ENCODE assay signal across 14 cellular contexts in the genomic region with DNA sequence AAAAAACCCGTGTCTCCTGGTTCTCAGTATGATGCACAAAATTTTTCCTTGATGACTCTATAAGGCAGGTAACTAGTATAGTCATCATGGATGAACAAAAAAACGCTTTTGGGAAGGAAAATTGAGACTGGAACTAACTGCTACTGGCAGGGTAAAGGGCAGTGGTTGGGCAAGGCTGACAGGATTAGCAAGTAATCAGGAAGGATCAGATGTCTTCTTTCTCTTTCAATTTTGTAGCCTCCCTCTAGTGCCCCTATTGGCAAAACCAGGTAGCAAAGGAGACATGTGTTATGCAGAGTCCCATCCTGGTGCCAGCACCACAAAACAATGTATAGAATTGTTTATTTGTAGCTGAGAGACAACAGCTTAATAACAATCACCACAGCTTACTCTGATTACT. TPM values are rescaled to one million over a fixed set of nuclear protein-coding genes. Genes with fewer than 3 reads are reported as not detected.
DNase-seq lines count a peak whose midpoint lies in the region; ATAC-seq and TF ChIP-seq lines count a peak whose summit lies in the region.
"Had no signal": no experiment of that assay in that cellular context is flagged by ENCODE, and none has a peak within 500 bp of the region (broad histone marks: within the 10 kb centered on the region; RNA-seq: fewer than 3 reads in every experiment).

No MANE protein-coding gene starts in this region.

- H3K4me1 Mint-ChIP-seq in mesothelial cell of epicardium: no peaks in the 10 kb centered on the region
- no peaks in the 10 kb centered on the region for H3K4me1 Mint-ChIP-seq in activated naive CD4-positive, alpha-beta T cell treated with anti-CD3 and anti-CD28 coated beads for 36 hours (ENCODE audit: low read depth)
- H3K4me1 Mint-ChIP-seq: central memory CD8-positive, alpha-beta T cell had no signal

- H3K4me3 Mint-ChIP-seq in mesothelial cell of epicardium: no peak overlapping the region
- H3K4me3 Mint-ChIP-seq in activated naive CD4-positive, alpha-beta T cell treated with anti-CD3 and anti-CD28 coated beads for 36 hours: no peak overlapping the region
- H3K4me3 Mint-ChIP-seq: central memory CD8-positive, alpha-beta T cell; stimulated activated naive CD8-positive, alpha-beta T cell treated with anti-CD3 and anti-CD28 coated beads, Interleukin-15, Interleukin-2, amounts not matched to agents 100 ng/mL and 50 ng/mL, for 24 hours had no signal

- no peak for TF ChIP-seq CTCF in mesothelial cell of epicardium (IDR thresholded peaks at IDR 0.05; ENCODE audit: unreplicated experiment)

- H3K36me3 Mint-ChIP-seq in mesothelial cell of epicardium: no peaks in the 10 kb centered on the region
- no peaks in the 10 kb centered on the region for H3K36me3 Mint-ChIP-seq in activated naive CD4-positive, alpha-beta T cell treated with anti-CD3 and anti-CD28 coated beads for 36 hours (ENCODE audit: low read depth)

- DNase-seq in ELF-1 (ENCODE audit: low read depth, low spot score) (peak; percentile 10), NOMO-1 treated with DMSO at 0.1 percent for 48 hours (lab: John Stamatoyannopoulos, UW; ENCODE audit: unreplicated experiment) (peak; percentile 58), left kidney (ENCODE audit: low read depth, low spot score) (peak; percentile 46), mesothelial cell of epicardium (ENCODE audit: low spot score in 2 of 2, unreplicated experiment in 2 of 2) (no peak), GM19238 (ENCODE audit: insufficient read length, low spot score) (no peak), NCI-H2196 treated with DMSO at 0.1 percent for 48 hours (lab: John Stamatoyannopoulos, UW; ENCODE audit: unreplicated experiment) (no peak)
- DNase-seq in activated naive CD4-positive, alpha-beta T cell treated with anti-CD3 and anti-CD28 coated beads for 36 hours: no peak
- DNase-seq: activated CD4-positive, alpha-beta T cell treated with anti-CD3 and anti-CD28 coated beads, Interleukin-2, amount 50 U/mL, for 1 hour; DMS79; HCEC 1CT had no signal

- no peaks in the 10 kb centered on the region for H3K27me3 Mint-ChIP-seq in mesothelial cell of epicardium (ENCODE audit: low read depth)
- no peaks in the 10 kb centered on the region for H3K27me3 Mint-ChIP-seq in activated naive CD4-positive, alpha-beta T cell treated with anti-CD3 and anti-CD28 coated beads for 36 hours (ENCODE audit: low read depth)
- H3K27me3 Mint-ChIP-seq: central memory CD8-positive, alpha-beta T cell; stimulated activated naive CD8-positive, alpha-beta T cell treated with anti-CD3 and anti-CD28 coated beads, Interleukin-15, Interleukin-2, amounts not matched to agents 100 ng/mL and 50 ng/mL, for 24 hours had no signal

- intact Hi-C loops in activated naive CD4-positive, alpha-beta T cell treated with anti-CD3 and anti-CD28 coated beads for 36 hours (cut with micrococcal nuclease): no loop called here

- CTCF ChIA-PET in activated naive CD4-positive, alpha-beta T cell treated with anti-CD3 and anti-CD28 coated beads for 36 hours (lab: Charles Lee): no interaction called here

- peak; percentile 84 for ATAC-seq in HG02763 (IDR thresholded peaks at IDR 0.05; ENCODE audit: unreplicated experiment)
- ATAC-seq: right cardiac atrium had no signal

- peaks cover 12% of the 10 kb centered on the region for H3K9me3 Mint-ChIP-seq in mesothelial cell of epicardium
- H3K9me3 Mint-ChIP-seq in activated naive CD4-positive, alpha-beta T cell treated with anti-CD3 and anti-CD28 coated beads for 36 hours: no peaks in the 10 kb centered on the region
- H3K9me3 Mint-ChIP-seq: central memory CD8-positive, alpha-beta T cell; stimulated activated naive CD8-positive, alpha-beta T cell treated with anti-CD3 and anti-CD28 coated beads, Interleukin-15, Interleukin-2, amounts not matched to agents 100 ng/mL and 50 ng/mL, for 24 hours had no signal

- no peak overlapping the region for H3K27ac Mint-ChIP-seq in mesothelial cell of epicardium
- no peak overlapping the region for H3K27ac Mint-ChIP-seq in activated naive CD4-positive, alpha-beta T cell treated with anti-CD3 and anti-CD28 coated beads for 36 hours
- H3K27ac Mint-ChIP-seq: stimulated activated naive CD8-positive, alpha-beta T cell treated with anti-CD3 and anti-CD28 coated beads, Interleukin-15, Interleukin-2, amounts not matched to agents 100 ng/mL and 50 ng/mL, for 24 hours had no signal

RNA-seq across cellular contexts. Expression of a gene that starts 12.8 kb away (rescaled TPM):
- total RNA-seq in mesothelial cell of epicardium: 1.5 to 2.1 TPM (median 1.6 TPM) in 3 replicates
- not detected for total RNA-seq in activated naive CD4-positive, alpha-beta T cell treated with anti-CD3 and anti-CD28 coated beads for 36 hours

Comparison
In these comparisons a context has a peak if more than half of its experiments do, and no peak if none do; other contexts are left out.
1. DNase-seq: peak in ELF-1 (single experiment), NOMO-1 treated with DMSO at 0.1 percent for 48 hours (single experiment) and left kidney (single experiment); none in mesothelial cell of epicardium (0 of 2), activated naive CD4-positive, alpha-beta T cell treated with anti-CD3 and anti-CD28 coated beads for 36 hours (single experiment), GM19238 (single experiment) and NCI-H2196 treated with DMSO at 0.1 percent for 48 hours (single experiment).